In the genomic region with DNA sequence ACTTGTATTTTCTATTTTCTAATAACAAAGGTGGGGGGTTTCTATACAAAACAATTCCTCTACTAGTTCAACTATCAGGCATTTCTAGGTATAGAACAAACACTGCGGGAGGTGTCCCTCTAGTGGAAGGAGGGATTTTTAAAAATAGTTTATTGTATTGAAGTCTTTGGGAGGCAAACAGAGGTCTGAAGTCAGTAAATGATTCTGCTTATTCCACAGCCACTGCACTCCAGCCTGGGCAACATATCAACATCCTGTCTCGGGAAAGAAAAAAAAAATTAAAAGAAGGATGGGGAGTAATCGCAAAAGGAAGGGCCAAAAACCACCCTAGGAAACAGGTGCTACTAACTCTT, we compare ENCODE assay signal across 8 cellular contexts. TPM values are rescaled to one million over a fixed set of nuclear protein-coding genes. Genes with fewer than 3 reads are reported as not detected.
DNase-seq lines count a peak whose midpoint lies in the region; ATAC-seq and TF ChIP-seq lines count a peak whose summit lies in the region.

No MANE protein-coding gene starts in this region.

- no peak overlapping the region for H3K4me3 ChIP-seq in BJ (ENCODE audit: low read depth, low read length)
- peak overlapping the region; percentile 52 for H3K4me3 ChIP-seq in OCI-LY7 (ENCODE audit: low read depth, low read length, poor library complexity, severe bottlenecking)
- peak overlapping the region; percentile 84 for H3K4me3 ChIP-seq in thoracic aorta

- H3K27ac ChIP-seq in OCI-LY7 (ENCODE audit: low read depth, low read length, poor library complexity, severe bottlenecking) (no peak overlapping the region), thoracic aorta (peak overlapping the region; percentile 59 to 66)

- DNase-seq in BJ (ENCODE audit: low read depth) (no peak), OCI-LY7 (ENCODE audit: low spot score) (peak; percentile 59), cerebellum (ENCODE audit: low spot score) (peak; percentile 15), left lobe of liver (ENCODE audit: low spot score) (no peak), thoracic aorta (ENCODE audit: low spot score) (no peak)

- peaks cover 1% of the 10 kb centered on the region; the same call in 1 of the 2 replicates for H3K36me3 ChIP-seq in BJ (ENCODE audit: control insufficient read depth, insufficient read depth, low read length)
- peaks cover 10% of the 10 kb centered on the region; the same call in 1 of the 2 replicates for H3K36me3 ChIP-seq in OCI-LY7 (ENCODE audit: insufficient read depth, low read length)
- H3K36me3 ChIP-seq in thoracic aorta, result no peaks in the 10 kb centered on the region

- CTCF ChIA-PET in BJ (lab: Yijun Ruan, JAX), result interaction anchor here (0.7 to 3.2 kb wide), 42 partner anchors 8 to 707 kb away, joined by 3 to 28 read pairs (median 4); no protein-coding TSS in a partner anchor
- CTCF ChIA-PET in OCI-LY7 (lab: Charles Lee; ENCODE audit: unreplicated experiment), result interaction anchor here (0.6 to 1.5 kb wide), 4 partner anchors 15 to 961 kb away, joined by 3 to 5 read pairs (median 3); no protein-coding TSS in a partner anchor

- POLR2A ChIA-PET in BJ (lab: Charles Lee) (no interaction called here), OCI-LY7 (lab: Charles Lee) (interaction anchor here (0.5 to 1.1 kb wide), 4 partner anchors 78 to 367 kb away, joined by 3 to 7 read pairs (median 4); no protein-coding TSS in a partner anchor)

- no peaks in the 10 kb centered on the region for H3K9me3 ChIP-seq in OCI-LY7 (ENCODE audit: low read length)
- H3K9me3 ChIP-seq in thoracic aorta, result no peaks in the 10 kb centered on the region

- intact Hi-C loops in OCI-LY7 (cut with micrococcal nuclease; ENCODE audit: unreplicated experiment), result no loop called here

- peak overlapping the region; percentile 91; the same call in 1 of the 2 replicates for H2AFZ ChIP-seq in OCI-LY7 (ENCODE audit: low read length)

- H3K4me1 ChIP-seq in OCI-LY7 (ENCODE audit: insufficient read depth, low read length, poor library complexity, severe bottlenecking), result peaks cover 22% of the 10 kb centered on the region
- peaks cover 7 to 43% of the 10 kb centered on the region in 2 donors for H3K4me1 ChIP-seq in thoracic aorta (ENCODE audit: control insufficient read depth in 1 of 2, low read depth in 2 of 2)

- TF ChIP-seq CTCF in BJ (IDR thresholded peaks at IDR 0.05; ENCODE audit: insufficient read depth, low read depth, low read length) (peak; percentile 14; the same call in 1 of the 2 replicates), OCI-LY7 (conservative IDR thresholded peaks at IDR 0.05; ENCODE audit: low read length) (no peak), thoracic aorta (IDR thresholded peaks at IDR 0.05) (no peak)

- peak overlapping the region; percentile 74 for H3K4me2 ChIP-seq in OCI-LY7 (ENCODE audit: low read length)

- H3K9me2 ChIP-seq in OCI-LY7 (ENCODE audit: insufficient read depth, low read length), result no peaks in the 10 kb centered on the region

- H3K27me3 ChIP-seq in BJ (ENCODE audit: control insufficient read depth, insufficient read depth, low read length) (peaks cover under 1% of the 10 kb centered on the region; the same call in 1 of the 2 replicates), thoracic aorta (replicated peaks; ENCODE audit: insufficient read depth) (no peaks in the 10 kb centered on the region)

- ATAC-seq in HG03097 (IDR thresholded peaks at IDR 0.05; ENCODE audit: low FRiP score, unreplicated experiment) (peak; percentile 5), left lobe of liver (peak; percentile 62), thoracic aorta (ENCODE audit: insufficient number of reproducible peaks, low FRiP score, low read depth) (peak; percentile 41), GM18867 (IDR thresholded peaks at IDR 0.05; ENCODE audit: unreplicated experiment) (no peak), HG03439 (IDR thresholded peaks at IDR 0.05; ENCODE audit: unreplicated experiment) (no peak)

- H4K20me1 ChIP-seq in OCI-LY7 (ENCODE audit: insufficient read depth, low read length), result no peaks in the 10 kb centered on the region

- H3K79me2 ChIP-seq in OCI-LY7 (ENCODE audit: insufficient read depth, low read depth, low read length), result peaks cover 7% of the 10 kb centered on the region; the same call in 1 of the 2 replicates

- no TSS peak for BruUV-seq in OCI-LY7 (replicated peaks; lab: Mats Ljungman, UMichigan)

RNA-seq across cellular contexts. Expression of gene ERCC4, which starts 0.6 kb away (rescaled TPM):
- 4.9 and 6.6 TPM in 2 replicates for polyA plus RNA-seq in BJ (2011; rRNA removed)
- 4.4 and 8.6 TPM in 2 replicates for polyA minus RNA-seq in BJ (2011; rRNA and poly(A)+ RNA removed)
- 7.3 TPM in 2 replicates for total RNA-seq in OCI-LY7 (2014; rRNA removed; shearing (Covaris generic))
- total RNA-seq in OCI-LY7 (2022) (20.8 and 21.6 TPM in 2 replicates), cerebellum (15.5 TPM), left lobe of liver (5.2 TPM), thoracic aorta (10 to 100 TPM in 1 of 2 donors, 1 to 10 TPM in 1; 4.3 to 13.8 TPM)

Comparison
In these comparisons a context has a peak if more than half of its experiments do, and no peak if none do; other contexts are left out.
1. DNase-seq: peak in OCI-LY7 (single experiment) and cerebellum (single experiment); none in BJ (single experiment), left lobe of liver (single experiment) and thoracic aorta (single experiment).
2. ATAC-seq: peak in HG03097 (single experiment), left lobe of liver (single experiment) and thoracic aorta (single experiment); none in GM18867 (single experiment) and HG03439 (single experiment).